In the genomic region with DNA sequence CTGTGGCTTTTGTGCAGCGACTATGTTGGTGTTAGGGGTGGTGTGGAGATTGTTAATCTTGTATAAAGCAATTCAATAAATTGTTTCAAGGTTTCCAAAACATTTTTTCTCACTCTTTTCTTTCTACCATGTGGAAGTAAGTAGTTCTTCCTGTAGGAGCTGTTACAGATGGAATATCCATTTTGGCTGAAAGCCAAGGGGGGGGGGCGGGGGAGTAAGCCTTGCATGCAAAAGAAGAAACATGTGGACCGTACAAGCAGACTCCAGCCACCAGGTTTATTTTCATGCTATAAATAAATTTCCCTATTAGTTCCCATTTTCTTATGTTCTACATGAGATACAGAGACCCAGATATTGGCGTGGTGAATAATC, we compare ENCODE assay signal across 14 cellular contexts. TPM values are rescaled to one million over a fixed set of nuclear protein-coding genes. Genes with fewer than 3 reads are reported as not detected.
DNase-seq lines count a peak whose midpoint lies in the region; ATAC-seq and TF ChIP-seq lines count a peak whose summit lies in the region.
"Had no signal": no experiment of that assay in that cellular context is flagged by ENCODE, and none has a peak within 500 bp of the region (broad histone marks: within the 10 kb centered on the region; RNA-seq: fewer than 3 reads in every experiment).

No MANE protein-coding gene starts in this region.

- H3K4me1 Mint-ChIP-seq in chondrocyte (ENCODE audit: low read depth) = peaks cover 26% of the 10 kb centered on the region
- H3K4me1 Mint-ChIP-seq in nephron = peaks cover 21% of the 10 kb centered on the region
- H3K4me1 Mint-ChIP-seq: H9 had no signal

- ATAC-seq in stimulated activated naive CD8-positive, alpha-beta T cell treated with anti-CD3 and anti-CD28 coated beads, Interleukin-15, Interleukin-2, amounts not matched to agents 100 U/mL and 50 U/mL, for 24 hours = no peak
- ATAC-seq: GM12878 had no signal

- intact Hi-C loops in dorsolateral prefrontal cortex (cut with DNase I) = no loop called here

- H3K27ac Mint-ChIP-seq in chondrocyte (ENCODE audit: unreplicated experiment) (peak overlapping the region; percentile 65), nephron (peak overlapping the region; percentile 80 to 87 (median 86))

- peak overlapping the region in 3 of 59 donors; percentile 5 to 34 (median 16) for H3K27ac ChIP-seq in dorsolateral prefrontal cortex
- H3K27ac ChIP-seq: thoracic aorta had no signal

- DNase-seq in DMS 273 treated with DMSO at 0.1 percent for 48 hours (lab: John Stamatoyannopoulos, UW) (peak; percentile 47), LHCN-M2 (ENCODE audit: low read depth) (peak; percentile 11), chondrocyte (ENCODE audit: low spot score) (no peak), RPMI8226 (no peak), dorsolateral prefrontal cortex (no peak), putamen (ENCODE audit: low spot score) (no peak)
- DNase-seq in stimulated activated naive CD8-positive, alpha-beta T cell treated with anti-CD3 and anti-CD28 coated beads, Interleukin-15, Interleukin-2, amounts not matched to agents 100 U/mL and 50 U/mL, for 24 hours = no peak
- DNase-seq: effector memory CD4-positive, alpha-beta T cell; H9; midbrain; OCI-M1 had no signal

- H3K27me3 Mint-ChIP-seq in chondrocyte (ENCODE audit: low read depth) = no peaks in the 10 kb centered on the region
- no peaks in the 10 kb centered on the region for H3K27me3 Mint-ChIP-seq in nephron (ENCODE audit: low read depth)

- peak; percentile 9 for TF ChIP-seq CTCF in chondrocyte (IDR thresholded peaks at IDR 0.05)
- TF ChIP-seq CTCF in nephron (IDR thresholded peaks at IDR 0.05; ENCODE audit: unreplicated experiment in 3 of 3) = no peak
- TF ChIP-seq CTCF in dorsolateral prefrontal cortex (IDR thresholded peaks at IDR 0.05 in 54 of 56, conservative IDR thresholded peaks at IDR 0.05 in 2 of 56; ENCODE audit: low read depth in 1 of 56, partially characterized antibody in 56 of 56) = no peak

- H3K9me3 Mint-ChIP-seq in chondrocyte (ENCODE audit: low read depth) (no peaks in the 10 kb centered on the region), nephron (no peaks in the 10 kb centered on the region)
- H3K9me3 Mint-ChIP-seq: H9 had no signal

- H3K36me3 Mint-ChIP-seq in chondrocyte (ENCODE audit: low read depth) = peaks cover 46% of the 10 kb centered on the region
- H3K36me3 Mint-ChIP-seq in nephron (ENCODE audit: low read depth) = peaks cover 82% of the 10 kb centered on the region

- no peaks in the 10 kb centered on the region for H3K27me3 ChIP-seq in dorsolateral prefrontal cortex

- H3K4me3 Mint-ChIP-seq in chondrocyte (ENCODE audit: unreplicated experiment) = no peak overlapping the region
- H3K4me3 Mint-ChIP-seq in nephron = peak overlapping the region in 1 of 3 experiments; percentile 35
- H3K4me3 Mint-ChIP-seq: H9 had no signal

- no peak overlapping the region for H3K4me3 ChIP-seq in dorsolateral prefrontal cortex
- H3K4me3 ChIP-seq: GM12878, thoracic aorta had no signal

RNA-seq across cellular contexts. Expression of a gene that starts 35.0 kb away (rescaled TPM):
- total RNA-seq in LHCN-M2 (2014; rRNA removed) (27.6 and 28.1 TPM in 2 replicates), chondrocyte (38.3 to 43.3 TPM (median 40.1 TPM) in 3 replicates), dorsolateral prefrontal cortex (10 to 100 TPM; 21.8 to 36.9 (median 28.7) TPM)
- polyA plus RNA-seq in LHCN-M2 (2012) = 13.9 TPM

RNA-seq across cellular contexts. Expression of a gene that starts 35.2 kb away (rescaled TPM):
- total RNA-seq in LHCN-M2 (2014; rRNA removed) (38.3 and 52.8 TPM in 2 replicates), chondrocyte (56.8 to 78.7 TPM (median 58.9 TPM) in 3 replicates), dorsolateral prefrontal cortex (100 to 1,000 TPM in 117 of 120 experiments, 10 to 100 TPM in 3; 91.8 to 145 (median 122) TPM)
- polyA plus RNA-seq in LHCN-M2 (2012) = 41.8 TPM

RNA-seq across cellular contexts. Expression of a gene that starts 54.7 kb away (rescaled TPM):
- total RNA-seq in LHCN-M2 (2014; rRNA removed) = 0.13 and 0.86 TPM in 2 replicates
- 0.58 TPM for polyA plus RNA-seq in LHCN-M2 (2012)
- 0.22 to 1.2 TPM (median 0.97 TPM) in 3 replicates for total RNA-seq in chondrocyte
- 10 to 100 TPM in 115 of 120 experiments, 1 to 10 TPM in 5; 6.5 to 31.8 (median 19.5) TPM for total RNA-seq in dorsolateral prefrontal cortex

Comparison
In these comparisons a context has a peak if more than half of its experiments do, and no peak if none do; other contexts are left out.
1. DNase-seq: peak in DMS 273 treated with DMSO at 0.1 percent for 48 hours (single experiment) and LHCN-M2 (single experiment); none in chondrocyte (single experiment), stimulated activated naive CD8-positive, alpha-beta T cell treated with anti-CD3 and anti-CD28 coated beads, Interleukin-15, Interleukin-2, amounts not matched to agents 100 U/mL and 50 U/mL, for 24 hours (single experiment), RPMI8226 (single experiment), dorsolateral prefrontal cortex (0 of 10) and putamen (single experiment).